24 cellular contexts compared by ENCODE assay signal in the genomic region with DNA sequence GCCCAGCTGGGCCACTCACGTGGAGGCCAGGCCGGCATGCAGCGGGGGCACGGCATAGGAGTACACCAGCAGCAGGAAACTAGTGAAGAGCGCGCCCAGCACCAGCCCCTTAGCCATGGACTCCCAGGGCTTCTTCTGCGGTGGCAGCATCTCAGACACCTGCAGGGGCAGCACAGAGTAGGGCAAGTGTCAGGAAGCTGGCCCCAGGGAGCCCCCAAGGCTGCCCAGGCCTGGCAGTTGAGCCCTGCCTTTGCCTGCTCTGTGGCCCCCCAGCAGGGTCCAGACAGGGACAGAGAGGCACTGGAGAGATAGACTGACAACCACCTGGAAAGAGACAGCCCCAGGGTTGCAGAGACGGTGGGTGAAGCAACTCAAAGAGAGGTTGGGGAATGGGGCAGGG. TPM values are rescaled to one million over a fixed set of nuclear protein-coding genes. Genes with fewer than 3 reads are reported as not detected.
"Had no signal": no experiment of that assay in that cellular context is flagged by ENCODE, and none has a peak within 500 bp of the region (broad histone marks: within the 10 kb centered on the region; RNA-seq: fewer than 3 reads in every experiment).

No MANE protein-coding gene starts in this region.

- H3K4me1 ChIP-seq: foreskin keratinocyte, pancreas, sigmoid colon, spleen, stomach, upper lobe of left lung had no signal

- H3K27me3 ChIP-seq: foreskin keratinocyte, pancreas, sigmoid colon, spleen, stomach, testis, upper lobe of left lung had no signal

- DNase-seq: activated CD4-positive, alpha-beta T cell treated with anti-CD3 and anti-CD28 coated beads, Interleukin-2, amount 10 ng/mL, durations not matched to agents 7 days and 5 days; activated CD4-positive, CD25-positive, alpha-beta regulatory T cell; activated naive CD4-positive, alpha-beta T cell treated with Interleukin-2 at 50 U/mL for 16 hours; anterior cingulate cortex; cortex of kidney; effector CD4-positive, alpha-beta T cell; foreskin keratinocyte; glutamatergic neuron; hypothalamus; immature natural killer cell; midbrain; pancreas; sigmoid colon; spleen; stomach; SW 1271; testis; upper lobe of left lung had no signal

- H3K36me3 ChIP-seq: spleen, upper lobe of left lung had no signal

- H3K4me3 ChIP-seq: lung, pancreas, sigmoid colon, spleen, stomach, testis, upper lobe of left lung had no signal

- FAIRE-seq: pancreas, TTC549 had no signal

- ATAC-seq: foreskin keratinocyte, pancreas had no signal

- H3K27ac ChIP-seq: foreskin keratinocyte, pancreas, sigmoid colon, spleen, stomach, testis, upper lobe of left lung had no signal

- H3K9me3 ChIP-seq: pancreas, sigmoid colon, spleen, stomach, testis, upper lobe of left lung had no signal

RNA-seq across cellular contexts. Expression of gene SEC14L6, which starts 10.7 kb away (rescaled TPM):
- total RNA-seq: activated CD4-positive, alpha-beta T cell treated with anti-CD3 and anti-CD28 coated beads, Interleukin-2, amount 10 ng/mL, durations not matched to agents 7 days and 5 days; activated CD8-positive, alpha-beta memory T cell treated with anti-CD3 and anti-CD28 coated beads for 36 hours; activated T-helper 1 cell treated with anti-CD3 and anti-CD28 coated beads, Interleukin-12 subunit alpha, Interleukin-12 subunit beta, Interleukin-2, Interleukin-4 antibody, amounts not matched to agents 30 ng/mL and 10 ng/mL and 1 ng/mL, durations not matched to agents 14 hours and 24 hours and 36 hours; myocyte; T-helper 2 cell treated with Interferon-gamma antibody and Interleukin-4, amounts not matched to agents 100 ng/mL and 5 ng/mL, for 36 hours had no signal

RNA-seq across cellular contexts. Expression of gene GAL3ST1, which starts 17.2 kb away (rescaled TPM):
- total RNA-seq: activated CD4-positive, alpha-beta T cell treated with anti-CD3 and anti-CD28 coated beads, Interleukin-2, amount 10 ng/mL, durations not matched to agents 7 days and 5 days; activated CD8-positive, alpha-beta memory T cell treated with anti-CD3 and anti-CD28 coated beads for 36 hours; activated T-helper 1 cell treated with anti-CD3 and anti-CD28 coated beads, Interleukin-12 subunit alpha, Interleukin-12 subunit beta, Interleukin-2, Interleukin-4 antibody, amounts not matched to agents 30 ng/mL and 10 ng/mL and 1 ng/mL, durations not matched to agents 14 hours and 24 hours and 36 hours; foreskin keratinocyte; myocyte; T-helper 2 cell treated with Interferon-gamma antibody and Interleukin-4, amounts not matched to agents 100 ng/mL and 5 ng/mL, for 36 hours had no signal
- polyA plus RNA-seq: foreskin keratinocyte, immature natural killer cell had no signal

RNA-seq across cellular contexts. Expression of gene SEC14L4, which starts 51.7 kb away (rescaled TPM):
- total RNA-seq: activated CD4-positive, alpha-beta T cell treated with anti-CD3 and anti-CD28 coated beads, Interleukin-2, amount 10 ng/mL, durations not matched to agents 7 days and 5 days; activated CD8-positive, alpha-beta memory T cell treated with anti-CD3 and anti-CD28 coated beads for 36 hours; activated T-helper 1 cell treated with anti-CD3 and anti-CD28 coated beads, Interleukin-12 subunit alpha, Interleukin-12 subunit beta, Interleukin-2, Interleukin-4 antibody, amounts not matched to agents 30 ng/mL and 10 ng/mL and 1 ng/mL, durations not matched to agents 14 hours and 24 hours and 36 hours; myocyte; sigmoid colon; T-helper 2 cell treated with Interferon-gamma antibody and Interleukin-4, amounts not matched to agents 100 ng/mL and 5 ng/mL, for 36 hours had no signal
- polyA plus RNA-seq: immature natural killer cell had no signal
